ENCODE assay signal across 21 cellular contexts in genomic region chr1:178151831-178152230, GRCh38. TPM values are rescaled to one million over a fixed set of nuclear protein-coding genes. Genes with fewer than 3 reads are reported as not detected.
DNase-seq lines count a peak whose midpoint lies in the region; ATAC-seq and TF ChIP-seq lines count a peak whose summit lies in the region.
"Had no signal": no experiment of that assay in that cellular context is flagged by ENCODE, and none has a peak within 500 bp of the region (broad histone marks: within the 10 kb centered on the region; RNA-seq: fewer than 3 reads in every experiment).

No MANE protein-coding gene starts in this region.

- TF ChIP-seq POLR2A in heart left ventricle (IDR thresholded peaks at IDR 0.05), result no peak

- no peaks in the 10 kb centered on the region for H3K27me3 Mint-ChIP-seq in neural crest cell (ENCODE audit: low read depth)
- H3K27me3 Mint-ChIP-seq: dendritic cell treated with granulocyte-macrophage colony-stimulating factor and Interleukin-4, amounts not matched to agents 40 ng/mL and 50 ng/mL, for 4 days had no signal

- TF ChIP-seq CTCF in heart left ventricle (IDR thresholded peaks at IDR 0.05), result no peak
- TF ChIP-seq CTCF in neural crest cell (conservative IDR thresholded peaks at IDR 0.05), result no peak

- H3K36me3 ChIP-seq in heart left ventricle, result no peaks in the 10 kb centered on the region
- H3K36me3 ChIP-seq: adrenal gland, upper lobe of left lung had no signal

- no peaks in the 10 kb centered on the region for H3K36me3 Mint-ChIP-seq in neural crest cell (ENCODE audit: low read depth)

- peak overlapping the region; percentile 28 for H3K27ac Mint-ChIP-seq in neural crest cell (ENCODE audit: unreplicated experiment)
- H3K27ac Mint-ChIP-seq: activated CD8-positive, alpha-beta T cell treated with anti-CD3 and anti-CD28 coated beads, Interleukin-2, amount 10 ng/mL, durations not matched to agents 7 days and 5 days; dendritic cell treated with granulocyte-macrophage colony-stimulating factor and Interleukin-4, amounts not matched to agents 40 ng/mL and 50 ng/mL, for 4 days had no signal

- H3K4me1 Mint-ChIP-seq in neural crest cell, result peaks cover 5% of the 10 kb centered on the region

- H3K9me3 Mint-ChIP-seq in neural crest cell, result no peaks in the 10 kb centered on the region
- H3K9me3 Mint-ChIP-seq: dendritic cell treated with granulocyte-macrophage colony-stimulating factor and Interleukin-4, amounts not matched to agents 40 ng/mL and 50 ng/mL, for 4 days had no signal

- H3K27me3 ChIP-seq in heart left ventricle, result no peaks in the 10 kb centered on the region
- H3K27me3 ChIP-seq: adrenal gland, upper lobe of left lung had no signal

- DNase-seq in heart left ventricle (no peak), Right ventricle myocardium inferior (ENCODE audit: missing footprints) (no peak), OCI-M1 (lab: John Stamatoyannopoulos, UW) (peak; percentile 29), dermis blood vessel endothelial cell (peak; percentile 82), neural crest cell (ENCODE audit: low read depth, low spot score) (no peak)
- DNase-seq in stimulated activated naive CD4-positive, alpha-beta T cell treated with Interleukin-2 at 50 U/mL for 16 hours (lab: John Stamatoyannopoulos, UW), result no peak
- no peak for DNase-seq in stimulated activated CD4-positive, alpha-beta T cell treated with anti-CD3 and anti-CD28 coated beads, Interleukin-4, amount 100 ng/mL, for 1 hour
- DNase-seq: activated CD8-positive, alpha-beta T cell treated with anti-CD3 and anti-CD28 coated beads, Interleukin-2, amount 10 ng/mL, durations not matched to agents 7 days and 5 days; adrenal gland; DMS79; hypothalamus; KG1; NCI-H1092; NCI-H2029; right cardiac atrium; T1000; upper lobe of left lung had no signal

- ATAC-seq in heart left ventricle, result peak; percentile 25 to 72 (median 50)
- ATAC-seq in Right ventricle myocardium inferior, result no peak
- no peak for ATAC-seq in GM21423 (IDR thresholded peaks at IDR 0.05; ENCODE audit: unreplicated experiment)
- ATAC-seq: activated CD4-positive, CD25-positive, alpha-beta regulatory T cell treated with anti-CD3 and anti-CD28 coated beads, Interleukin-2, amount 50 U/mL, for 24 hours; activated CD8-positive, alpha-beta T cell treated with anti-CD3 and anti-CD28 coated beads, Interleukin-2, amount 10 ng/mL, durations not matched to agents 7 days and 5 days had no signal

- H3K4me1 ChIP-seq in heart left ventricle, result peaks cover 0 to 47% (median 14%) of the 10 kb centered on the region in 12 donors
- H3K4me1 ChIP-seq: adrenal gland, upper lobe of left lung had no signal

- intact Hi-C loops in heart left ventricle (cut with DNase I), result loop anchor here in 1 of 10 donors (10.0 kb wide), 1 partner anchor 47 kb away; no protein-coding TSS in a partner anchor
- intact Hi-C loops in Right ventricle myocardium inferior (cut with DNase I), result no loop called here

- H3K27ac ChIP-seq in heart left ventricle, result peak overlapping the region in 1 of 12 donors; percentile 17
- H3K27ac ChIP-seq: adrenal gland, RWPE1, upper lobe of left lung had no signal

- H3K4me3 ChIP-seq in heart left ventricle, result no peak overlapping the region
- H3K4me3 ChIP-seq: adrenal gland, upper lobe of left lung had no signal

- 56 to 67% (median 61%) methylated on average over 1 of the region's 1 CpG for WGBS in heart left ventricle, 4 donors

- no peaks in the 10 kb centered on the region for H3K9me3 ChIP-seq in heart left ventricle
- H3K9me3 ChIP-seq: adrenal gland, upper lobe of left lung had no signal

- H3K4me3 Mint-ChIP-seq in neural crest cell, result no peak overlapping the region
- H3K4me3 Mint-ChIP-seq: activated CD8-positive, alpha-beta T cell treated with anti-CD3 and anti-CD28 coated beads, Interleukin-2, amount 10 ng/mL, durations not matched to agents 7 days and 5 days; dendritic cell treated with granulocyte-macrophage colony-stimulating factor and Interleukin-4, amounts not matched to agents 40 ng/mL and 50 ng/mL, for 4 days had no signal

RNA-seq across cellular contexts. Expression of gene RASAL2, which starts 57.9 kb away (rescaled TPM):
- total RNA-seq in heart left ventricle, result 100 to 1,000 TPM in 1 of 9 donors, 10 to 100 TPM in 8; 22.3 to 112 (median 44.1) TPM
- 1 to 10 TPM; 6.2 to 9.6 TPM for polyA plus RNA-seq in heart left ventricle
- total RNA-seq in Right ventricle myocardium inferior, result 30.2 TPM
- 32.2 and 35.4 TPM in 2 replicates for total RNA-seq in dermis blood vessel endothelial cell
- total RNA-seq in neural crest cell, result 20.9 and 25.5 TPM in 2 replicates
- total RNA-seq: activated CD8-positive, alpha-beta T cell treated with anti-CD3 and anti-CD28 coated beads, Interleukin-2, amount 10 ng/mL, durations not matched to agents 7 days and 5 days had no signal

Comparison
In these comparisons a context has a peak if more than half of its experiments do, and no peak if none do; other contexts are left out.
1. ATAC-seq: peak in heart left ventricle (4 of 4); none in Right ventricle myocardium inferior (single experiment) and GM21423 (single experiment).
2. DNase-seq: peak in OCI-M1 (single experiment) and dermis blood vessel endothelial cell (single experiment); none in heart left ventricle (0 of 5), Right ventricle myocardium inferior (single experiment), neural crest cell (single experiment), stimulated activated naive CD4-positive, alpha-beta T cell treated with Interleukin-2 at 50 U/mL for 16 hours (single experiment) and stimulated activated CD4-positive, alpha-beta T cell treated with anti-CD3 and anti-CD28 coated beads, Interleukin-4, amount 100 ng/mL, for 1 hour (single experiment).